In the genomic region with DNA sequence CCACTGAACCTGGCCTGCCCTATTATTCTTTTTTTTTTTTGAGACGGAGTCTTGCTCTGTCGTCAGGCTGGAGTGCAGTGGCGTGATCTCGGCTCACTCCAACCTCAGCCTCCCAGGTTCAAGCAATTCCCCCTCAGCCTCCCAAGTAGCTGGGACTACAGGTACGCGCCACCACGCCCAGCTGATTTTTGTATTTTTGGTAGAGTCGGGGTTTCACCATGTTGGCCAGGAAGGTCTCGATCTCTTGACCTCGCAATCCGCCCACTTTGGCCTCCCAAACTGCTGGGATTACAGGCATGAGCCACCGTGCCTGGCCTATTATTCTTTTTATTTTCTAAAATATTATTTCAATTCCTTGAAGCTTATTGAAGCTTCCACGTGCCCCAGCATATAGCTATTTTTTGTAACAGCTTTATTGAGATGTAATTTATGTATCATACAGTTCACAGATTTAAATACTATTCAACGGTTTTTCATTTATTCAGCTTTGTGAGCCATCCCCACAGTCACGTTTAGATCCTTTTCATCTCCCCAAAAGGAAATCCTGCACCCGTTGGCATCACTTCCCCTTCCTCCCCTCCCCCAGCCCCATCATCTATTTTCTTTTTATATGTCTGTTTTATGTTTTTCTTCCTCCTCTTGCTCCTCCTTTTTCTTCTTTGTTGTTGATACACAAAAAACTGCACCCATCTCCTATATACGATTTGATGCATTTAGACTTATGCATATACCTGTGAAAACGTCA, we compare ENCODE assay signal across 23 cellular contexts. TPM values are rescaled to one million over a fixed set of nuclear protein-coding genes. Genes with fewer than 3 reads are reported as not detected.
"Had no signal": no experiment of that assay in that cellular context is flagged by ENCODE, and none has a peak within 500 bp of the region (broad histone marks: within the 10 kb centered on the region; RNA-seq: fewer than 3 reads in every experiment).

No MANE protein-coding gene starts in this region.

- DNase-seq: activated CD4-positive, alpha-beta T cell treated with anti-CD3 and anti-CD28 coated beads, Interleukin-2, amount 50 U/mL, for 1 hour; activated CD4-positive, CD25-positive, alpha-beta regulatory T cell treated with anti-CD3 and anti-CD28 coated beads, Interleukin-2, amount 50 U/mL, for 72 hours; activated CD8-positive, alpha-beta memory T cell treated with anti-CD3 and anti-CD28 coated beads, Interleukin-2, amount 50 U/mL, for 48 hours; activated effector memory CD4-positive, alpha-beta T cell treated with Interleukin-2 at 50 U/mL for 16 hours; activated naive CD4-positive, alpha-beta T cell treated with anti-CD3 and anti-CD28 coated beads, Interleukin-2, amount 10 ng/mL, durations not matched to agents 7 days and 5 days; activated T-cell treated with anti-CD3 and anti-CD28 coated beads, Interleukin-2, amount 50 U/mL, for 48 hours; adrenal gland; gastrocnemius medialis; mesendoderm; pancreas; right lobe of liver; stimulated activated CD4-positive, alpha-beta T cell treated with anti-CD3 and anti-CD28 coated beads, Interleukin-4, amount 100 ng/mL, for 24 hours; T1000; testis; upper lobe of left lung had no signal

- H3K4me3 ChIP-seq: adrenal gland, cardiac muscle cell, gastrocnemius medialis, heart left ventricle, pancreas, right lobe of liver, smooth muscle cell, testis, upper lobe of left lung had no signal

- H3K27ac ChIP-seq: adrenal gland, cardiac muscle cell, gastrocnemius medialis, heart left ventricle, pancreas, right lobe of liver, testis, upper lobe of left lung, VCaP had no signal

- H3K4me2 ChIP-seq: smooth muscle cell had no signal

- H3K27me3 ChIP-seq: adrenal gland, cardiac muscle cell, gastrocnemius medialis, heart left ventricle, pancreas, right lobe of liver, testis, upper lobe of left lung had no signal

- H3K9me3 ChIP-seq: gastrocnemius medialis, pancreas, right lobe of liver, testis had no signal

- FAIRE-seq: astrocyte, pancreas had no signal

- H3K36me3 ChIP-seq: adrenal gland, cardiac muscle cell, gastrocnemius medialis, heart left ventricle, pancreas, right lobe of liver, upper lobe of left lung had no signal

- H3K4me1 ChIP-seq: adrenal gland, pancreas, right lobe of liver, testis had no signal

RNA-seq across cellular contexts. Expression of a gene that starts 13.5 kb away (rescaled TPM):
- total RNA-seq: naive thymus-derived CD8-positive, alpha-beta T cell; T-helper 1 cell treated with Interleukin-12 subunit alpha and Interleukin-12 subunit beta and Interleukin-4 antibody, amounts not matched to agents 30 ng/mL and 1 ng/mL, for 36 hours had no signal
- polyA plus RNA-seq: immature natural killer cell; naive thymus-derived CD8-positive, alpha-beta T cell had no signal
